ENCODE assay signal across 8 cellular contexts in the genomic region with DNA sequence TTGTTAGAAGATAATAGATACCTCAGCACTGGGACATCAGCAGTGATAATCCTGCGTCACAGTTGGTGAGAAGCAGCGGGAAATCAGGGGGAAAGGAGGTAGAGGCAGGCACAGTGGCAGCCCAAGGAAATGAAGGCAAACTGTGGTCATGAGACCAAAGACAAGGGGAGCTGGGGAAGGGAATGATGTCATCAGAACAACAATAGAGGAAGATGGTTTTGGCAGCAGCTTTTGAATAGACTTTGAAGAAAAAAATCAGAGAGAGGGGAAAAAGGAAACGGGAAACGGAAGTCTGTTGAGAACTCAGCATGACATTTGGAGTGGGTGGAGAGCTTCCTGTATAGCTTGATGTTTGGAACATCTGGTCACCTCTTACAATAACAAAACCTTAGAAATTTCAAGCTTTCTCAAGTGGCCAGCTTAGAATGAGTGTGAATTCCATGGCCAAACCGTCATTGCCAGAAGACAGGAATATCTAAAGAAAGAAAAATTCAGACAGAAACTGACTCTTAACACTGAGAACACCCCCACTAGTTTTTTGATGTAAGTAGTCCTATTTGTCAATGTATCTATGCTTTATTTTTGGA. TPM values are rescaled to one million over a fixed set of nuclear protein-coding genes. Genes with fewer than 3 reads are reported as not detected.
DNase-seq lines count a peak whose midpoint lies in the region; ATAC-seq and TF ChIP-seq lines count a peak whose summit lies in the region.

No MANE protein-coding gene starts in this region.

- no peaks in the 10 kb centered on the region for H3K9me2 ChIP-seq in DOHH2 (replicated peaks; ENCODE audit: control insufficient read depth, low read length)

- no peaks in the 10 kb centered on the region for H4K20me1 ChIP-seq in DOHH2 (ENCODE audit: control insufficient read depth, insufficient read depth, low read depth, low read length)

- no peak overlapping the region for H3K27ac ChIP-seq in DOHH2 (ENCODE audit: low read depth, low read length)
- no peak overlapping the region for H3K27ac ChIP-seq in foreskin keratinocyte
- H3K27ac ChIP-seq in suprapubic skin = no peak overlapping the region

- no peaks in the 10 kb centered on the region for H3K9me3 ChIP-seq in DOHH2 (ENCODE audit: control insufficient read depth, insufficient read depth, low read length)
- no peaks in the 10 kb centered on the region for H3K9me3 ChIP-seq in suprapubic skin

- H3K9me3 Mint-ChIP-seq in stimulated activated naive B cell treated with anti-CD40 and anti-IgM and Interleukin-4, amounts not matched to agents 10 μg/mL and 1 μg/mL and 100 μg/mL, for 72 hours = peaks cover 0 to 3% of the 10 kb centered on the region in 2 donors

- H3K27me3 ChIP-seq in DOHH2 (ENCODE audit: control insufficient read depth, low read length) (peaks cover 3% of the 10 kb centered on the region; the same call in 1 of the 2 replicates), foreskin keratinocyte (peaks cover 5% of the 10 kb centered on the region), suprapubic skin (no peaks in the 10 kb centered on the region)

- H3K4me3 ChIP-seq in DOHH2 (ENCODE audit: low read length) = peak overlapping the region; percentile 25; the same call in 1 of the 2 replicates
- H3K4me3 ChIP-seq in suprapubic skin = no peak overlapping the region

- H3K4me1 Mint-ChIP-seq in stimulated activated naive B cell treated with anti-CD40 and anti-IgM and Interleukin-4, amounts not matched to agents 10 μg/mL and 1 μg/mL and 100 μg/mL, for 72 hours = peaks cover 5 to 7% of the 10 kb centered on the region in 2 donors

- H3K4me1 ChIP-seq in DOHH2 (ENCODE audit: control insufficient read depth, low read length) (peaks cover 10% of the 10 kb centered on the region), foreskin keratinocyte (peaks cover 2% of the 10 kb centered on the region), suprapubic skin (peaks cover 4% of the 10 kb centered on the region)

- no peak for TF ChIP-seq POLR2A in suprapubic skin (IDR thresholded peaks at IDR 0.05)

- peaks cover 24 to 43% of the 10 kb centered on the region in 2 donors for H3K27me3 Mint-ChIP-seq in stimulated activated naive B cell treated with anti-CD40 and anti-IgM and Interleukin-4, amounts not matched to agents 10 μg/mL and 1 μg/mL and 100 μg/mL, for 72 hours

- no peak overlapping the region for H3K27ac Mint-ChIP-seq in stimulated activated naive B cell treated with anti-CD40 and anti-IgM and Interleukin-4, amounts not matched to agents 10 μg/mL and 1 μg/mL and 100 μg/mL, for 72 hours

- ATAC-seq in GM19438 (IDR thresholded peaks at IDR 0.05; ENCODE audit: low read depth, unreplicated experiment) = peak; percentile 63
- ATAC-seq in HG03460 (IDR thresholded peaks at IDR 0.05; ENCODE audit: unreplicated experiment) = peak; percentile 72
- ATAC-seq in foreskin keratinocyte = peak; percentile 45
- peak; percentile 50 to 54 for ATAC-seq in stimulated activated naive B cell treated with anti-CD40 and anti-IgM and Interleukin-4, amounts not matched to agents 10 μg/mL and 1 μg/mL and 100 μg/mL, for 72 hours (replicated peaks)

- no peaks in the 10 kb centered on the region for H3K36me3 Mint-ChIP-seq in stimulated activated naive B cell treated with anti-CD40 and anti-IgM and Interleukin-4, amounts not matched to agents 10 μg/mL and 1 μg/mL and 100 μg/mL, for 72 hours

- TF ChIP-seq CTCF in DOHH2 (IDR thresholded peaks at IDR 0.05; ENCODE audit: low read depth, low read length, poor library complexity, severe bottlenecking) (no peak), foreskin keratinocyte (conservative IDR thresholded peaks at IDR 0.05) (no peak), suprapubic skin (IDR thresholded peaks at IDR 0.05) (no peak)

- no peak overlapping the region for H3K4me3 Mint-ChIP-seq in stimulated activated naive B cell treated with anti-CD40 and anti-IgM and Interleukin-4, amounts not matched to agents 10 μg/mL and 1 μg/mL and 100 μg/mL, for 72 hours

- H3K4me2 ChIP-seq in DOHH2 (ENCODE audit: low read length) = peak overlapping the region; percentile 33

- H3F3A ChIP-seq in DOHH2 (ENCODE audit: control insufficient read depth, insufficient read depth) = no peaks in the 10 kb centered on the region

- H3K79me2 ChIP-seq in DOHH2 (ENCODE audit: control insufficient read depth, low read length) = no peaks in the 10 kb centered on the region

- DNase-seq in T-helper 22 cell (ENCODE audit: low read depth) (peak; percentile 43), foreskin keratinocyte (no peak), cortex of kidney (lab: John Stamatoyannopoulos, UW) (no peak), suprapubic skin (ENCODE audit: low spot score in 2 of 2) (no peak)
- DNase-seq in stimulated activated naive B cell treated with anti-CD40 and anti-IgM and Interleukin-4, amounts not matched to agents 10 μg/mL and 1 μg/mL and 100 μg/mL, for 72 hours = no peak

- 34% methylated on average over 5 of the region's 5 CpGs for WGBS in suprapubic skin

- no peak for TF ChIP-seq EP300 in suprapubic skin (IDR thresholded peaks at IDR 0.05)

- H3K36me3 ChIP-seq in DOHH2 (ENCODE audit: control insufficient read depth, low read length) (no peaks in the 10 kb centered on the region), suprapubic skin (no peaks in the 10 kb centered on the region)

RNA-seq across cellular contexts. Expression of gene YES1, which starts 18.4 kb away (rescaled TPM):
- total RNA-seq in foreskin keratinocyte = 70.9 and 71.6 TPM in 2 replicates
- polyA plus RNA-seq in foreskin keratinocyte = 14.2 and 16.2 TPM in 2 replicates
- 100 to 1,000 TPM in 2 of 4 donors, 10 to 100 TPM in 2; 98.6 to 102 (median 100) TPM for total RNA-seq in suprapubic skin
